In the genomic region with DNA sequence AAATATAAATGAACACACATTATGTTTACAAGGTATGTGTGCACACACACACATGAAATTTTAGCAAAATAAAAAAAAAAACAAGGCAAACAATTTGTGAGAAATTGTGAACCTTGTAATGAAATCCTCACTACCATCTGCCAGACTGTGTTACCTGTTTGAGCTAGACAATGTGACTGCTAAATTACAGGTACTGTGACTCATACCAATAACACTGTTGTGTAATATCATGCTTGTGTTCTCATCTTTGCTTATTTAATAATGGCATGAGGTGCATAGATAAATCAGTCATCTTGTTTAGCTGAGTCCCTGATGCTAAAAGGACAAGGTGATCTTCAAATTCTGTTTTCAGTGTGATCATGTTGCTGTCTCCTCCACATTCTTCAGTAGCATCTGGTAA, we compare ENCODE assay signal across 24 cellular contexts.
DNase-seq lines count a peak whose midpoint lies in the region; ATAC-seq, FAIRE-seq and TF ChIP-seq lines count a peak whose summit lies in the region.
"Had no signal": no experiment of that assay in that cellular context is flagged by ENCODE, and none has a peak within 500 bp of the region (broad histone marks: within the 10 kb centered on the region; RNA-seq: fewer than 3 reads in every experiment).

No MANE protein-coding gene starts in this region.

- TF ChIP-seq CTCF in D721Med (IDR thresholded peaks at IDR 0.05; ENCODE audit: insufficient read depth, missing control alignments): no peak

- DNase-seq in D721Med (ENCODE audit: insufficient read length, low spot score) (no peak), NCI-H1417 treated with DMSO at 0.1 percent for 48 hours (lab: John Stamatoyannopoulos, UW) (peak; percentile 9), NCI-H748 (lab: John Stamatoyannopoulos, UW; ENCODE audit: unreplicated experiment) (peak; percentile 73), epithelial cell of prostate (ENCODE audit: low read depth, low spot score) (peak; percentile 26), NCI-H1694 treated with DMSO at 0.1 percent for 48 hours (lab: John Stamatoyannopoulos, UW) (no peak), NCI-H1694 (lab: John Stamatoyannopoulos, UW) (no peak)
- DNase-seq: ACHN; activated CD4-positive, alpha-beta T cell treated with anti-CD3 and anti-CD28 coated beads for 48 hours; activated naive CD4-positive, alpha-beta T cell treated with anti-CD3 and anti-CD28 coated beads, Interleukin-2, amount 50 U/mL, for 16 hours; activated T-cell treated with anti-CD3 and anti-CD28 coated beads, Interleukin-2, amount 50 U/mL, for 72 hours; Calu3; H9; IMR-90; NCI-H2107; NCI-H526; OCI-M1; right lobe of liver; SIG-M5; T-helper 17 cell; upper lobe of right lung had no signal

- H3K27ac ChIP-seq in epithelial cell of prostate: no peak overlapping the region
- H3K27ac ChIP-seq: BLaER1, parathyroid adenoma, right lobe of liver, upper lobe of right lung had no signal

- peak; percentile 68 for FAIRE-seq in D721Med (lab: Jason Lieb, UNC)

- ATAC-seq in HG02588 (IDR thresholded peaks at IDR 0.05; ENCODE audit: unreplicated experiment): no peak
- no peak for ATAC-seq in HG03520 (IDR thresholded peaks at IDR 0.05; ENCODE audit: unreplicated experiment)
- ATAC-seq: activated T-cell treated with anti-CD3 and anti-CD28 coated beads, Interleukin-2, amount 50 U/mL, for 72 hours; right lobe of liver; T-helper 17 cell; upper lobe of right lung had no signal

Comparison
In these comparisons a context has a peak if more than half of its experiments do, and no peak if none do; other contexts are left out.
1. DNase-seq: peak in NCI-H1417 treated with DMSO at 0.1 percent for 48 hours (single experiment), NCI-H748 (single experiment) and epithelial cell of prostate (single experiment); none in D721Med (single experiment), NCI-H1694 treated with DMSO at 0.1 percent for 48 hours (single experiment) and NCI-H1694 (single experiment).